ENCODE assay signal across 1 cellular context in genomic region chr7:117279203-117279602, GRCh38.
TF ChIP-seq lines count a peak whose summit lies in the region.

No MANE protein-coding gene starts in this region.

TF ChIP-seq in HCT116, 20 proteins besides CTCF, POLR2A, EP300 and RAD21 (continued from another document):
- TF ChIP-seq ATF3 (IDR thresholded peaks at IDR 0.05) (no peak), EGR1 (IDR thresholded peaks at IDR 0.05; ENCODE audit: low read depth) (no peak), ZFX (IDR thresholded peaks at IDR 0.05) (no peak)
